Comparison of ENCODE assay signal across 8 cellular contexts in genomic region chr10:1048732-1049424, GRCh38. TPM values are rescaled to one million over a fixed set of nuclear protein-coding genes. Genes with fewer than 3 reads are reported as not detected.
DNase-seq lines count a peak whose midpoint lies in the region; ATAC-seq and TF ChIP-seq lines count a peak whose summit lies in the region.

TSS of gene IDI1 (minus strand) at chr10:1049119. CDS start at chr10:1049003, 116 bp downstream.

- CTCF ChIA-PET in mammary epithelial cell (lab: Charles Lee; ENCODE audit: low non-redundant PET), result interaction anchor here (0.6 to 0.7 kb wide), 2 partner anchors 62 to 685 kb away, joined by 5 to 6 read pairs; no protein-coding TSS in a partner anchor

- no peaks in the 10 kb centered on the region for H3K9me3 ChIP-seq in mammary epithelial cell (replicated peaks; ENCODE audit: insufficient read depth, low read length)
- H3K9me3 ChIP-seq in iPS-20b (ENCODE audit: insufficient read depth, low read depth, low read length), result no peaks in the 10 kb centered on the region

- WGBS in mammary epithelial cell (ENCODE audit: low coverage, missing lambda C conversion rate), result 1% methylated on average over 12 of the region's 83 CpGs

- H3K9ac ChIP-seq in mammary epithelial cell (ENCODE audit: insufficient read depth, low read length), result peak within 1 kb of the TSS; percentile 97
- H3K9ac ChIP-seq in iPS-20b (ENCODE audit: low read depth, low read length), result peak within 1 kb of the TSS; percentile 87

- no peaks in the 10 kb centered on the region for H3K27me3 ChIP-seq in mammary epithelial cell (ENCODE audit: insufficient read depth, low read length)
- no peaks in the 10 kb centered on the region for H3K27me3 ChIP-seq in iPS-20b (ENCODE audit: insufficient read depth, low read length)

- H3K27ac ChIP-seq in mammary epithelial cell (ENCODE audit: insufficient read depth, low read depth, low read length) (peak within 1 kb of the TSS; percentile 96), iPS-20b (ENCODE audit: low read length) (no peak within 1 kb of the TSS), skin epidermis (peak within 1 kb of the TSS; percentile 84 to 100 (median 97))

- H3K4me1 ChIP-seq in mammary epithelial cell (ENCODE audit: insufficient read depth, low read length), result peaks cover 32% of the 10 kb centered on the region
- peaks cover 3% of the 10 kb centered on the region; the same call in 1 of the 2 replicates for H3K4me1 ChIP-seq in iPS-20b (ENCODE audit: insufficient read depth, low read length)

- in situ Hi-C loops in GM18951 (cut with MboI; ENCODE audit: low sequenced_read_pairs, unreplicated experiment), result no loop called here
- in situ Hi-C loops in mammary epithelial cell (cut with MboI; ENCODE audit: low sequenced_read_pairs in 2 of 2), result no loop called here

- H3K4me2 ChIP-seq in mammary epithelial cell (ENCODE audit: insufficient read depth, low read depth, low read length), result peak within 1 kb of the TSS; percentile 81

- BruUV-seq in mammary epithelial cell (replicated peaks; lab: Mats Ljungman, UMichigan), result no TSS peak

- peaks cover 16% of the 10 kb centered on the region for H3K36me3 ChIP-seq in mammary epithelial cell (ENCODE audit: insufficient read depth, low read length)
- peaks cover 52% of the 10 kb centered on the region for H3K36me3 ChIP-seq in iPS-20b (ENCODE audit: insufficient read depth, low read depth, low read length)

- peaks cover 83% of the 10 kb centered on the region for H3K79me2 ChIP-seq in mammary epithelial cell (ENCODE audit: insufficient read depth, low read length)

- DNase-seq in AG08396 (ENCODE audit: low spot score) (peak; percentile 98), NCI-H2227 treated with DMSO at 0.1 percent for 48 hours (lab: John Stamatoyannopoulos, UW) (peak; percentile 94), mammary epithelial cell (peak; percentile 99)

- H4K20me1 ChIP-seq in mammary epithelial cell (ENCODE audit: insufficient read depth, low read length), result peaks cover 8% of the 10 kb centered on the region

- peak; percentile 99 for TF ChIP-seq POLR2A in GM18951 (IDR thresholded peaks at IDR 0.05; ENCODE audit: extremely low read depth, insufficient read depth, insufficient read length)

- dilution Hi-C loops in mammary epithelial cell (cut with HindIII; ENCODE audit: low sequenced_read_pairs), result loop anchor here (5.0 kb wide), 1 partner anchor 232 kb away; no protein-coding TSS in a partner anchor

- peak within 1 kb of the TSS; percentile 87 for H3K4me3 ChIP-seq in WI38 (ENCODE audit: low read depth, low read length)
- peak within 1 kb of the TSS; percentile 81 to 98 (median 92) for H3K4me3 ChIP-seq in mammary epithelial cell (replicated peaks in 1 of 3; ENCODE audit: insufficient read depth in 1 of 3, low read depth in 2 of 3, low read length in 3 of 3)
- peak within 1 kb of the TSS; percentile 94 for H3K4me3 ChIP-seq in iPS-20b (ENCODE audit: low read length)
- H3K4me3 ChIP-seq in skin epidermis, result peak within 1 kb of the TSS; percentile 63 to 85 (median 73)

- peak; percentile 82 for ATAC-seq in HG03175 (IDR thresholded peaks at IDR 0.05; ENCODE audit: unreplicated experiment)

- intact Hi-C loops in mammary epithelial cell (cut with micrococcal nuclease), result loop anchor here (2.0 kb wide), 1 partner anchor 60 kb away; the partner anchor contains the start of gene GTPBP4

- H2AFZ ChIP-seq in mammary epithelial cell (ENCODE audit: low read depth, low read length), result peak within 1 kb of the TSS; percentile 71

- TF ChIP-seq CTCF in WI38 (IDR thresholded peaks at IDR 0.05; ENCODE audit: low read depth, low read length) (no peak), mammary epithelial cell (conservative IDR thresholded peaks at IDR 0.05 in 1 of 2, IDR thresholded peaks at IDR 0.05 in 1 of 2; ENCODE audit: extremely low read depth in 1 of 2, insufficient read depth in 1 of 2, low read depth in 1 of 2, low read length in 2 of 2) (no peak)

RNA-seq across cellular contexts. Expression of gene IDI1, which starts in this region (rescaled TPM):
- 10 to 100 TPM; 54.2 to 80.3 TPM for total RNA-seq in mammary epithelial cell
- polyA plus RNA-seq in mammary epithelial cell, result 88.3 TPM
- polyA minus RNA-seq in mammary epithelial cell, result 62.7 TPM
